Comparison of ENCODE assay signal across 36 cellular contexts in genomic region chr20:49456646-49457045, GRCh38. TPM values are rescaled to one million over a fixed set of nuclear protein-coding genes. Genes with fewer than 3 reads are reported as not detected.
"Had no signal": no experiment of that assay in that cellular context is flagged by ENCODE, and none has a peak within 500 bp of the region (broad histone marks: within the 10 kb centered on the region; RNA-seq: fewer than 3 reads in every experiment).

No MANE protein-coding gene starts in this region.

- H3K27ac ChIP-seq: KMS-11 had no signal

- H3K9ac ChIP-seq: KMS-11 had no signal

- H3K4me3 ChIP-seq: MG63 had no signal

- H3K4me2 ChIP-seq: KMS-11 had no signal

- DNase-seq: Karpas-422, Kasumi-1, MG63, MM.1S, MV-4-11, NCI-H1048, NCI-H1092, NCI-H1092 treated with DMSO at 0.1 percent for 48 hours, NCI-H1105, NCI-H1105 treated with DMSO at 0.1 percent for 48 hours, NCI-H1417, NCI-H1417 treated with DMSO at 0.1 percent for 48 hours, NCI-H1436, NCI-H1436 treated with DMSO at 0.1 percent for 48 hours, NCI-H146, NCI-H1694, NCI-H1694 treated with DMSO at 0.1 percent for 48 hours, NCI-H187, NCI-H187 treated with DMSO at 0.1 percent for 48 hours, NCI-H1930, NCI-H2029, NCI-H2029 treated with DMSO at 0.1 percent for 48 hours, NCI-H2081, NCI-H2081 treated with DMSO at 0.1 percent for 48 hours, NCI-H2107, NCI-H2227 treated with DMSO at 0.1 percent for 48 hours, NCI-H226, NCI-H345, NCI-H446, NCI-H446 treated with DMSO at 0.1 percent for 48 hours, NCI-H510A, NCI-H510A treated with DMSO at 0.1 percent for 48 hours, NCI-H524 had no signal

- H3K27me3 ChIP-seq: MG63 had no signal

- H3K9me3 ChIP-seq: MG63 had no signal

RNA-seq across cellular contexts. Expression of gene KCNB1, which starts 25.8 kb away (rescaled TPM):
- total RNA-seq: M059J, NCI-H460 had no signal
